ENCODE assay signal across 8 cellular contexts in the genomic region with DNA sequence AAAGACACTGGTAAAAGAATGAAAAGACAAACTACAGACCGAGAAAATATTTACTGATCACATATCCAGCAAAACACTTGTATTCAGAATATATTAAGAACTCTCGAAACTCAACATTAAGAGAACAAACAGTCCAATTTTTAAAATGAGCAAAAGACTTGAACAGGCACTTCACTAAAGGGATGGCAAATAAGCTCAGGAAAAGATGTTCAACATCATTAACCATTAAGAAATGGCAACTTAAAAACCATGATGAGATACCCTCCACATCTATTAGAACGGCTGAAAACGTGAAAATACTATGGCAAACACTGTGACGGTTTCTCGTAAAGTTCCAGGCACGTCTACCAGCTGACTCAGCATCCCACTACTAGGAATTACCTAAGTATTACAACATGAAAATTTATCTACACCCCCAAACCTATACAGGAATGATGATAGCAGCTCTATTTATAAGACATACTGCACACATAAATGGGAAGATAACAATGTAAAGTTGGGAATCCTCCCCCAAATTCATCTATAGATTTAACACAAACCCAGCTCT.
"Had no signal": no experiment of that assay in that cellular context is flagged by ENCODE, and none has a peak within 500 bp of the region (broad histone marks: within the 10 kb centered on the region; RNA-seq: fewer than 3 reads in every experiment).

No MANE protein-coding gene starts in this region.

- H2AFZ ChIP-seq: GM23248 had no signal

- H3K9me3 ChIP-seq: HAP-1 had no signal

- H3K9ac ChIP-seq: GM23248 had no signal

- H3K4me3 ChIP-seq: GM23248, HAP-1 had no signal

- FAIRE-seq: HTR-8/SVneo had no signal

- H3K4me1 ChIP-seq: HAP-1 had no signal

- DNase-seq: GM23248, GOT3, H7, Kasumi-1, KG1 had no signal

- H3K36me3 ChIP-seq: HAP-1 had no signal

- H3K27ac ChIP-seq: GM23248 had no signal

- ATAC-seq: HCT116 had no signal
